Comparison of ENCODE assay signal across 1 cellular context in the genomic region with DNA sequence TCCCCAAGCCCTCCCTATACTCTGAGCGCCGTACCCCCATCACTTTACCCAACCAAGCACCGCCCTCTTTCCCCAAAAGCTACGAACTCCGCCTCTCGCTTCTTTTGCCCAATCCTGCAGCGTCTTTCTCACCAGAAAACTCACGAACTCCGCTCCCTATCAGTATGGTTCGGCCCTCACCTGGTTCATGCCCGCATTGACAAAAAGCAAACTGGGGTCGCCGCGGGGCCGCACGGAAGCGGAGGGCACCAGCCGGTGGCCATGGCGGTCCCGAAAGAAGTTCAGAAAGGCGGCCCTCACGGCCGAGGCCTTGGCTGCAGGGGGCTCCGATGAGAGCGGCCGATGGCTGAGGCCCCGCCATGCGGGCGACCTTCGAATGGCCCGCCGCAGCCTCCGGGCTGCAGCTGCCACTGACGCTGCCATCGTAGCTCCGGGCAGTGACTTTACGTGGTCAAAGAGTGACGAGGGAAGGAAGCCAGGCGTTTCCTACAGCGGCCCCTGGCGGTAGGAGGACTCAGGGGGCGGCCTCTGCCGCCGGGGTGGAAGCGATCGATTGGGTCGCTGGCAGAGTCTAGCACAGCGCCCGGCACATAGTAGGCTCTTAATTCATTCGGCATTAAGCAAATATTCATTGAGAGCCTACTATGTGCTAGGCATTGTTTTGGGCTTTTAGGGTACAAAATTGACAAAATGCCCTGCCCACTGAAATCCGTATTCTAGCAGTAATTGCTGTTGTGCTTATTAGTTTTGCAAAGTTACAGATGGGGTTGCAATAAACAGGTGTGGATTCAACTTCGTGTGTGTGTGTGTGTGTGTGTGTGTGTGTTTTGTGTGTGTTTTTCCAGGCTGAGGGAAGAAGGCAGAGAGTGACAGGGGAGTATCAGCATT.
TF ChIP-seq lines count a peak whose summit lies in the region.

TSS of gene AARS2 (minus strand) at position 447 of the 888 bp plus-strand sequence. CDS start at position 423, 24 bp downstream.

TF ChIP-seq in HepG2, 621 proteins besides CTCF, POLR2A, EP300 and RAD21 (continued from another document and continues in another):
- TF ChIP-seq REPIN1 (CRISPR knock-in tag; IDR thresholded peaks at IDR 0.05; ENCODE audit: borderline replicate concordance, low read depth) (peak; percentile 100), ZMYM3 (CRISPR knock-in tag; IDR thresholded peaks at IDR 0.05) (peak; percentile 97), HDAC2 (CRISPR knock-in tag; IDR thresholded peaks at IDR 0.05) (peak; percentile 97), HNF4A (CRISPR knock-in tag; IDR thresholded peaks at IDR 0.05) (peak; percentile 52), U2AF1 (optimal IDR thresholded peaks at IDR 0.05; ENCODE audit: low read depth, low read length) (peak; percentile 93), ZMAT3 (CRISPR knock-in tag; conservative IDR thresholded peaks at IDR 0.05) (peak; percentile 65; the same call in 1 of the 2 replicates), SP1 (IDR thresholded peaks at IDR 0.05) (no peak), SP1 (CRISPR knock-in tag; IDR thresholded peaks at IDR 0.05) (peak; percentile 96), RXRB (CRISPR knock-in tag; IDR thresholded peaks at IDR 0.05; ENCODE audit: borderline replicate concordance) (peak; percentile 92), KLF15 (CRISPR knock-in tag; IDR thresholded peaks at IDR 0.05; ENCODE audit: borderline replicate concordance) (peak; percentile 64; the same call in 1 of the 2 replicates), ZNF354B (CRISPR knock-in tag; IDR thresholded peaks at IDR 0.05) (peak; percentile 97), MLLT10 (CRISPR knock-in tag; IDR thresholded peaks at IDR 0.05) (no peak), SMYD3 (CRISPR knock-in tag; IDR thresholded peaks at IDR 0.05) (peak; percentile 84; the same call in 1 of the 2 replicates), CENPT (CRISPR knock-in tag; IDR thresholded peaks at IDR 0.05; ENCODE audit: low read depth) (no peak), ZNF333 (CRISPR knock-in tag; IDR thresholded peaks at IDR 0.05; ENCODE audit: borderline replicate concordance) (peak; percentile 89; the same call in 1 of the 2 replicates), AKAP8 (CRISPR knock-in tag; IDR thresholded peaks at IDR 0.05) (0 out of 2 replicates have a peak, but pooled peaks have one; percentile 37), SMARCE1 (IDR thresholded peaks at IDR 0.05; ENCODE audit: borderline replicate concordance) (no peak), ZBTB8A (CRISPR knock-in tag; IDR thresholded peaks at IDR 0.05; ENCODE audit: borderline replicate concordance, low read depth) (0 out of 2 replicates have a peak, but pooled peaks have one; percentile 56), ATF4 (CRISPR knock-in tag; IDR thresholded peaks at IDR 0.05) (peak in 1 of 2 experiments; percentile 76; a peak in 2 of 4 replicates), ZNF7 (CRISPR knock-in tag; IDR thresholded peaks at IDR 0.05) (0 out of 2 replicates have a peak, but pooled peaks have one; percentile 56), ZNF512B (CRISPR knock-in tag; IDR thresholded peaks at IDR 0.05; ENCODE audit: borderline replicate concordance) (no peak), SRY (CRISPR knock-in tag; IDR thresholded peaks at IDR 0.05) (peak; percentile 98), TCF12 (IDR thresholded peaks at IDR 0.05) (no peak), TCF12 (CRISPR knock-in tag; IDR thresholded peaks at IDR 0.05) (peak; percentile 54; the same call in 1 of the 2 replicates), ZNF574 (CRISPR knock-in tag; IDR thresholded peaks at IDR 0.05) (peak; percentile 100), KLF11 (CRISPR knock-in tag; IDR thresholded peaks at IDR 0.05) (peak; percentile 97), ZNF33B (CRISPR knock-in tag; IDR thresholded peaks at IDR 0.05) (peak; percentile 95; the same call in 1 of the 2 replicates)
- TF ChIP-seq, protein P1, sequence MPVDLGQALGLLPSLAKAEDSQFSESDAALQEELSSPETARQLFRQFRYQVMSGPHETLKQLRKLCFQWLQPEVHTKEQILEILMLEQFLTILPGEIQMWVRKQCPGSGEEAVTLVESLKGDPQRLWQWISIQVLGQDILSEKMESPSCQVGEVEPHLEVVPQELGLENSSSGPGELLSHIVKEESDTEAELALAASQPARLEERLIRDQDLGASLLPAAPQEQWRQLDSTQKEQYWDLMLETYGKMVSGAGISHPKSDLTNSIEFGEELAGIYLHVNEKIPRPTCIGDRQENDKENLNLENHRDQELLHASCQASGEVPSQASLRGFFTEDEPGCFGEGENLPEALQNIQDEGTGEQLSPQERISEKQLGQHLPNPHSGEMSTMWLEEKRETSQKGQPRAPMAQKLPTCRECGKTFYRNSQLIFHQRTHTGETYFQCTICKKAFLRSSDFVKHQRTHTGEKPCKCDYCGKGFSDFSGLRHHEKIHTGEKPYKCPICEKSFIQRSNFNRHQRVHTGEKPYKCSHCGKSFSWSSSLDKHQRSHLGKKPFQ (CRISPR knock-in tag; IDR thresholded peaks at IDR 0.05; ENCODE audit: insufficient replicate concordance) = peak; percentile 72
- TF ChIP-seq, protein P2, sequence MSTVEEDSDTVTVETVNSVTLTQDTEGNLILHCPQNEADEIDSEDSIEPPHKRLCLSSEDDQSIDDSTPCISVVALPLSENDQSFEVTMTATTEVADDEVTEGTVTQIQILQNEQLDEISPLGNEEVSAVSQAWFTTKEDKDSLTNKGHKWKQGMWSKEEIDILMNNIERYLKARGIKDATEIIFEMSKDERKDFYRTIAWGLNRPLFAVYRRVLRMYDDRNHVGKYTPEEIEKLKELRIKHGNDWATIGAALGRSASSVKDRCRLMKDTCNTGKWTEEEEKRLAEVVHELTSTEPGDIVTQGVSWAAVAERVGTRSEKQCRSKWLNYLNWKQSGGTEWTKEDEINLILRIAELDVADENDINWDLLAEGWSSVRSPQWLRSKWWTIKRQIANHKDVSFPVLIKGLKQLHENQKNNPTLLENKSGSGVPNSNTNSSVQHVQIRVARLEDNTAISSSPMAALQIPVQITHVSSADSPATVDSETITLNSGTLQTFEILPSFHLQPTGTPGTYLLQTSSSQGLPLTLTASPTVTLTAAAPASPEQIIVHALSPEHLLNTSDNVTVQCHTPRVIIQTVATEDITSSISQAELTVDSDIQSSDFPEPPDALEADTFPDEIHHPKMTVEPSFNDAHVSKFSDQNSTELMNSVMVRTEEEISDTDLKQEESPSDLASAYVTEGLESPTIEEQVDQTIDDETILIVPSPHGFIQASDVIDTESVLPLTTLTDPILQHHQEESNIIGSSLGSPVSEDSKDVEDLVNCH (CRISPR knock-in tag; IDR thresholded peaks at IDR 0.05) = 0 out of 2 replicates have a peak, but pooled peaks have one; percentile 82
- TF ChIP-seq, protein P3, sequence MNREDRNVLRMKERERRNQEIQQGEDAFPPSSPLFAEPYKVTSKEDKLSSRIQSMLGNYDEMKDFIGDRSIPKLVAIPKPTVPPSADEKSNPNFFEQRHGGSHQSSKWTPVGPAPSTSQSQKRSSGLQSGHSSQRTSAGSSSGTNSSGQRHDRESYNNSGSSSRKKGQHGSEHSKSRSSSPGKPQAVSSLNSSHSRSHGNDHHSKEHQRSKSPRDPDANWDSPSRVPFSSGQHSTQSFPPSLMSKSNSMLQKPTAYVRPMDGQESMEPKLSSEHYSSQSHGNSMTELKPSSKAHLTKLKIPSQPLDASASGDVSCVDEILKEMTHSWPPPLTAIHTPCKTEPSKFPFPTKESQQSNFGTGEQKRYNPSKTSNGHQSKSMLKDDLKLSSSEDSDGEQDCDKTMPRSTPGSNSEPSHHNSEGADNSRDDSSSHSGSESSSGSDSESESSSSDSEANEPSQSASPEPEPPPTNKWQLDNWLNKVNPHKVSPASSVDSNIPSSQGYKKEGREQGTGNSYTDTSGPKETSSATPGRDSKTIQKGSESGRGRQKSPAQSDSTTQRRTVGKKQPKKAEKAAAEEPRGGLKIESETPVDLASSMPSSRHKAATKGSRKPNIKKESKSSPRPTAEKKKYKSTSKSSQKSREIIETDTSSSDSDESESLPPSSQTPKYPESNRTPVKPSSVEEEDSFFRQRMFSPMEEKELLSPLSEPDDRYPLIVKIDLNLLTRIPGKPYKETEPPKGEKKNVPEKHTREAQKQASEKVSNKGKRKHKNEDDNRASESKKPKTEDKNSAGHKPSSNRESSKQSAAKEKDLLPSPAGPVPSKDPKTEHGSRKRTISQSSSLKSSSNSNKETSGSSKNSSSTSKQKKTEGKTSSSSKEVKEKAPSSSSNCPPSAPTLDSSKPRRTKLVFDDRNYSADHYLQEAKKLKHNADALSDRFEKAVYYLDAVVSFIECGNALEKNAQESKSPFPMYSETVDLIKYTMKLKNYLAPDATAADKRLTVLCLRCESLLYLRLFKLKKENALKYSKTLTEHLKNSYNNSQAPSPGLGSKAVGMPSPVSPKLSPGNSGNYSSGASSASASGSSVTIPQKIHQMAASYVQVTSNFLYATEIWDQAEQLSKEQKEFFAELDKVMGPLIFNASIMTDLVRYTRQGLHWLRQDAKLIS (CRISPR knock-in tag; IDR thresholded peaks at IDR 0.05) = peak; percentile 79
- TF ChIP-seq, protein P4, sequence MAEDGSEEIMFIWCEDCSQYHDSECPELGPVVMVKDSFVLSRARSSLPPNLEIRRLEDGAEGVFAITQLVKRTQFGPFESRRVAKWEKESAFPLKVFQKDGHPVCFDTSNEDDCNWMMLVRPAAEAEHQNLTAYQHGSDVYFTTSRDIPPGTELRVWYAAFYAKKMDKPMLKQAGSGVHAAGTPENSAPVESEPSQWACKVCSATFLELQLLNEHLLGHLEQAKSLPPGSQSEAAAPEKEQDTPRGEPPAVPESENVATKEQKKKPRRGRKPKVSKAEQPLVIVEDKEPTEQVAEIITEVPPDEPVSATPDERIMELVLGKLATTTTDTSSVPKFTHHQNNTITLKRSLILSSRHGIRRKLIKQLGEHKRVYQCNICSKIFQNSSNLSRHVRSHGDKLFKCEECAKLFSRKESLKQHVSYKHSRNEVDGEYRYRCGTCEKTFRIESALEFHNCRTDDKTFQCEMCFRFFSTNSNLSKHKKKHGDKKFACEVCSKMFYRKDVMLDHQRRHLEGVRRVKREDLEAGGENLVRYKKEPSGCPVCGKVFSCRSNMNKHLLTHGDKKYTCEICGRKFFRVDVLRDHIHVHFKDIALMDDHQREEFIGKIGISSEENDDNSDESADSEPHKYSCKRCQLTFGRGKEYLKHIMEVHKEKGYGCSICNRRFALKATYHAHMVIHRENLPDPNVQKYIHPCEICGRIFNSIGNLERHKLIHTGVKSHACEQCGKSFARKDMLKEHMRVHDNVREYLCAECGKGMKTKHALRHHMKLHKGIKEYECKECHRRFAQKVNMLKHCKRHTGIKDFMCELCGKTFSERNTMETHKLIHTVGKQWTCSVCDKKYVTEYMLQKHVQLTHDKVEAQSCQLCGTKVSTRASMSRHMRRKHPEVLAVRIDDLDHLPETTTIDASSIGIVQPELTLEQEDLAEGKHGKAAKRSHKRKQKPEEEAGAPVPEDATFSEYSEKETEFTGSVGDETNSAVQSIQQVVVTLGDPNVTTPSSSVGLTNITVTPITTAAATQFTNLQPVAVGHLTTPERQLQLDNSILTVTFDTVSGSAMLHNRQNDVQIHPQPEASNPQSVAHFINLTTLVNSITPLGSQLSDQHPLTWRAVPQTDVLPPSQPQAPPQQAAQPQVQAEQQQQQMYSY (CRISPR knock-in tag; IDR thresholded peaks at IDR 0.05) = peak; percentile 80
- TF ChIP-seq, protein P5, sequence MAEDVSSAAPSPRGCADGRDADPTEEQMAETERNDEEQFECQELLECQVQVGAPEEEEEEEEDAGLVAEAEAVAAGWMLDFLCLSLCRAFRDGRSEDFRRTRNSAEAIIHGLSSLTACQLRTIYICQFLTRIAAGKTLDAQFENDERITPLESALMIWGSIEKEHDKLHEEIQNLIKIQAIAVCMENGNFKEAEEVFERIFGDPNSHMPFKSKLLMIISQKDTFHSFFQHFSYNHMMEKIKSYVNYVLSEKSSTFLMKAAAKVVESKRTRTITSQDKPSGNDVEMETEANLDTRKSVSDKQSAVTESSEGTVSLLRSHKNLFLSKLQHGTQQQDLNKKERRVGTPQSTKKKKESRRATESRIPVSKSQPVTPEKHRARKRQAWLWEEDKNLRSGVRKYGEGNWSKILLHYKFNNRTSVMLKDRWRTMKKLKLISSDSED (CRISPR knock-in tag; IDR thresholded peaks at IDR 0.05) = no peak
- TF ChIP-seq, protein P6, sequence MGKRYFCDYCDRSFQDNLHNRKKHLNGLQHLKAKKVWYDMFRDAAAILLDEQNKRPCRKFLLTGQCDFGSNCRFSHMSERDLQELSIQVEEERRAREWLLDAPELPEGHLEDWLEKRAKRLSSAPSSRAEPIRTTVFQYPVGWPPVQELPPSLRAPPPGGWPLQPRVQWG (CRISPR knock-in tag; IDR thresholded peaks at IDR 0.05; ENCODE audit: borderline replicate concordance, low read depth) = no peak
